Comparison of ENCODE assay signal across 8 cellular contexts in the genomic region with DNA sequence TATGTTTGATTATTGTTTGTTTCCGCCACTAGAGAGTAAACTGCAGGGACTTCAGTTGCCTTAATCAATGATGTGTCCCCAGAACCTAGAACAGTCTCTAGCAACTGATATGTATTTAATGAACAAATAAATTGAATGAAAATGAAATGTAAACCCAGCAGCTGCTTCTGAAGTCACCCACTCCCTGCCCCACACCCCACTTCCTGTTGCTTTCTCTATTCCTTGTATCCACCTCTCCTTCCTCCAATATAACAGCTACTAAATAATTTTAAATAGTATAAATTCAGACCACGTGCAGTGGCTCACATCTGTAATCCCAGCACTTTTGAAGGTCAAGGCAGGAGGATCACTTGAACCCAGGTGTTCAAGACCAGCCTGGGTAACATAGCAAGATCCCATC. TPM values are rescaled to one million over a fixed set of nuclear protein-coding genes. Genes with fewer than 3 reads are reported as not detected.
A peak's percentile ranks its signal among the peaks of the same experiment; 100 is the strongest.
DNase-seq lines count a peak whose midpoint lies in the region; ATAC-seq, FAIRE-seq and TF ChIP-seq lines count a peak whose summit lies in the region.

No MANE protein-coding gene starts in this region.

- TF ChIP-seq CTCF in H9 (conservative IDR thresholded peaks at IDR 0.05) = no peak
- TF ChIP-seq CTCF in activated B cell treated with CpG ODN at 0.5 μM for 24 hours (IDR thresholded peaks at IDR 0.05) = no peak
- TF ChIP-seq CTCF in fibroblast of lung (conservative IDR thresholded peaks at IDR 0.05 in 1 of 2, IDR thresholded peaks at IDR 0.05 in 1 of 2; ENCODE audit: low read depth in 1 of 2, low read length in 2 of 2) = no peak
- TF ChIP-seq CTCF in smooth muscle cell (IDR thresholded peaks at IDR 0.05; ENCODE audit: borderline replicate concordance, insufficient read depth, poor library complexity, severe bottlenecking) = no peak

- H2BK12ac ChIP-seq in H9 (ENCODE audit: insufficient read length, low read depth, low read length) = no peak overlapping the region

- no peak overlapping the region for H3K4me2 ChIP-seq in H9 (ENCODE audit: insufficient read depth, insufficient read length, low read length)
- H3K4me2 ChIP-seq in fibroblast of lung (ENCODE audit: extremely low read depth, insufficient read depth, low read length) = no peak overlapping the region
- peak overlapping the region; percentile 81 for H3K4me2 ChIP-seq in smooth muscle cell

- no peak overlapping the region for H2BK5ac ChIP-seq in H9 (ENCODE audit: insufficient read length, low read length)

- intact Hi-C loops in activated B cell treated with CpG ODN at 0.5 μM for 24 hours (cut with micrococcal nuclease) = no loop called here

- FAIRE-seq in GM12892 (lab: Jason Lieb, UNC) = no peak

- H3K9ac ChIP-seq in H9 (ENCODE audit: extremely low read depth, insufficient read length, low read length) (no peak overlapping the region), fibroblast of lung (ENCODE audit: insufficient read depth, low read length) (no peak overlapping the region), smooth muscle cell (ENCODE audit: low read depth) (no peak overlapping the region)

- no peak overlapping the region for H4K91ac ChIP-seq in H9 (ENCODE audit: insufficient read length, low read depth, low read length)

- ATAC-seq in activated B cell treated with CpG ODN at 0.5 μM for 24 hours (ENCODE audit: low read depth) = no peak
- ATAC-seq in HG03439 (IDR thresholded peaks at IDR 0.05; ENCODE audit: unreplicated experiment) = no peak
- no peak for ATAC-seq in HG03378 (IDR thresholded peaks at IDR 0.05; ENCODE audit: unreplicated experiment)

- no peaks in the 10 kb centered on the region; a peak in 1 of 5 replicates for H3K9me3 Mint-ChIP-seq in H9
- H3K9me3 Mint-ChIP-seq in activated B cell treated with CpG ODN at 0.5 μM for 24 hours = no peaks in the 10 kb centered on the region

- H3K4ac ChIP-seq in H9 (ENCODE audit: low read depth, low read length) = no peak overlapping the region

- no peak overlapping the region for H2BK15ac ChIP-seq in H9 (ENCODE audit: low read depth, low read length)

- no CpG with 5 or more reads among the region's 2 CpGs for WGBS in H9 (ENCODE audit: extremely low coverage, insufficient read length, low lambda C conversion rate)
- WGBS in smooth muscle cell (ENCODE audit: low lambda C conversion rate) = 99% methylated on average over 2 of the region's 2 CpGs

- no peak for DNase-seq in H9
- no peak for DNase-seq in activated B cell treated with CpG ODN at 0.5 μM for 24 hours
- no peak for DNase-seq in fibroblast of lung (ENCODE audit: low read depth in 2 of 2)
- DNase-seq in smooth muscle cell (lab: John Stamatoyannopoulos, UW; ENCODE audit: unreplicated experiment) = no peak
- DNase-seq in ecto neural progenitor cell (ENCODE audit: low spot score) = no peak
- DNase-seq in GM12892 (ENCODE audit: insufficient read length) = no peak

- H3K27ac Mint-ChIP-seq in H9 (peak overlapping the region in 2 of 3 experiments; percentile 17 to 66; a peak in 3 of 7 replicates), activated B cell treated with CpG ODN at 0.5 μM for 24 hours (peak overlapping the region; percentile 81)

- CTCF ChIA-PET in activated B cell treated with CpG ODN at 0.5 μM for 24 hours (lab: Charles Lee) = interaction anchor here (0.7 to 1.5 kb wide), 2 partner anchors 41 to 64 kb away, joined by 4 read pairs; no protein-coding TSS in a partner anchor

- H3K9me3 ChIP-seq in H9 (ENCODE audit: control insufficient read depth, low read depth, low read length) (no peaks in the 10 kb centered on the region), fibroblast of lung (ENCODE audit: control insufficient read depth, insufficient read depth, low read depth, low read length) (no peaks in the 10 kb centered on the region), smooth muscle cell (replicated peaks; ENCODE audit: low read depth) (no peaks in the 10 kb centered on the region)

- no peaks in the 10 kb centered on the region for H4K20me1 ChIP-seq in H9 (ENCODE audit: control insufficient read depth, insufficient read depth, insufficient read length)
- H4K20me1 ChIP-seq in fibroblast of lung (ENCODE audit: control insufficient read depth, extremely low read depth, insufficient read depth, low read length) = peaks cover 10% of the 10 kb centered on the region
- H4K20me1 ChIP-seq in smooth muscle cell (ENCODE audit: low read depth) = peaks cover 100% of the 10 kb centered on the region

- no peak for TF ChIP-seq POLR2A in GM12892 (IDR thresholded peaks at IDR 0.05; ENCODE audit: low read depth, low read length)

- H3K4me1 ChIP-seq in H9 (ENCODE audit: insufficient read depth, low read length) (peaks cover 24% of the 10 kb centered on the region), fibroblast of lung (ENCODE audit: control insufficient read depth, extremely low read depth, insufficient read depth, low read length) (peaks cover 69% of the 10 kb centered on the region), smooth muscle cell (ENCODE audit: low read depth) (peaks cover 60% of the 10 kb centered on the region)

- no peak overlapping the region for H2AFZ ChIP-seq in H9 (ENCODE audit: low read length)
- no peak overlapping the region for H2AFZ ChIP-seq in fibroblast of lung (ENCODE audit: low read length)
- H2AFZ ChIP-seq in smooth muscle cell (ENCODE audit: low read depth) = no peak overlapping the region

- H3K4me3 ChIP-seq in fibroblast of lung (replicated peaks in 1 of 4; ENCODE audit: control extremely low read depth in 1 of 4, insufficient read depth in 1 of 4, low read depth in 3 of 4, low read length in 4 of 4) (no peak overlapping the region), smooth muscle cell (no peak overlapping the region)

- H2BK20ac ChIP-seq in H9 (ENCODE audit: low read depth, low read length, poor library complexity, severe bottlenecking) = no peak overlapping the region

- H3K14ac ChIP-seq in H9 (ENCODE audit: insufficient read depth, low read length) = no peak overlapping the region

- H3T11ph ChIP-seq in H9 (ENCODE audit: low read length) = no peak overlapping the region

- H3K79me2 ChIP-seq in H9 (ENCODE audit: insufficient read depth, low read length) (peaks cover 51% of the 10 kb centered on the region; the same call in 1 of the 2 replicates), fibroblast of lung (ENCODE audit: control insufficient read depth, insufficient read depth, low read length) (peaks cover 99% of the 10 kb centered on the region), smooth muscle cell (ENCODE audit: low read depth) (peaks cover 100% of the 10 kb centered on the region)

- H2BK120ac ChIP-seq in H9 (ENCODE audit: low read depth, low read length, poor library complexity, severe bottlenecking) = no peak overlapping the region

- H3K36me3 ChIP-seq in fibroblast of lung (ENCODE audit: control insufficient read depth, insufficient read depth, low read length) = peaks cover 11% of the 10 kb centered on the region
- no peaks in the 10 kb centered on the region for H3K36me3 ChIP-seq in smooth muscle cell (ENCODE audit: low read depth)

- peaks cover 52% of the 10 kb centered on the region for H3F3A ChIP-seq in smooth muscle cell (ENCODE audit: low read depth)

- H3K18ac ChIP-seq in H9 (ENCODE audit: insufficient read length, low read depth, low read length) = no peak overlapping the region

- no peak overlapping the region for H4K5ac ChIP-seq in H9 (ENCODE audit: insufficient read length, low read depth, low read length)

- H2AK5ac ChIP-seq in H9 (ENCODE audit: insufficient read length, low read length) = no peak overlapping the region

- no peak overlapping the region for H4K8ac ChIP-seq in H9 (replicated peaks; ENCODE audit: insufficient read length, low read depth, low read length)

- H3K27me3 Mint-ChIP-seq in H9 (ENCODE audit: low read depth) (no peaks in the 10 kb centered on the region), activated B cell treated with CpG ODN at 0.5 μM for 24 hours (no peaks in the 10 kb centered on the region)

- H3K23me2 ChIP-seq in H9 (ENCODE audit: insufficient read length, low read depth, low read length, poor library complexity, severe bottlenecking) = peaks cover 3% of the 10 kb centered on the region

- H3K56ac ChIP-seq in H9 (ENCODE audit: insufficient read length, low read depth, low read length) = no peak overlapping the region

- peaks cover 11% of the 10 kb centered on the region for H3K79me1 ChIP-seq in H9 (ENCODE audit: insufficient read depth, low read depth, low read length, poor library complexity, severe bottlenecking)

- H3K4me3 Mint-ChIP-seq in H9 = no peak overlapping the region
- H3K4me3 Mint-ChIP-seq in activated B cell treated with CpG ODN at 0.5 μM for 24 hours = no peak overlapping the region

- no peak overlapping the region for H3K27ac ChIP-seq in H9 (ENCODE audit: insufficient read length, low read depth, low read length)
- H3K27ac ChIP-seq in fibroblast of lung (ENCODE audit: insufficient read depth, low read length) = peak overlapping the region; percentile 34
- H3K27ac ChIP-seq in smooth muscle cell (ENCODE audit: low read depth) = peak overlapping the region; percentile 95

- POLR2A ChIA-PET in activated B cell treated with CpG ODN at 0.5 μM for 24 hours (lab: Charles Lee) = interaction anchor here (1.5 to 10.9 kb wide), 5 partner anchors 12 to 83 kb away, joined by 4 to 126 read pairs (median 5); partner anchors contain the start of gene MYH9

- H3K36me3 Mint-ChIP-seq in H9 (ENCODE audit: insufficient read depth in 1 of 3, low read depth in 3 of 3) = peaks cover 12 to 18% (median 15%) of the 10 kb centered on the region in 3 experiments
- H3K36me3 Mint-ChIP-seq in activated B cell treated with CpG ODN at 0.5 μM for 24 hours (ENCODE audit: low read depth) = peaks cover 52% of the 10 kb centered on the region

- H3K4me1 Mint-ChIP-seq in H9 (peaks cover 70 to 82% of the 10 kb centered on the region in 2 experiments), activated B cell treated with CpG ODN at 0.5 μM for 24 hours (peaks cover 96% of the 10 kb centered on the region)

- no peak overlapping the region for H3K23ac ChIP-seq in H9 (ENCODE audit: insufficient read length, low read depth, low read length)

- H3K27me3 ChIP-seq in H9 (ENCODE audit: insufficient read depth, low read length) (no peaks in the 10 kb centered on the region), fibroblast of lung (ENCODE audit: control insufficient read depth, insufficient read depth, low read length) (no peaks in the 10 kb centered on the region), smooth muscle cell (ENCODE audit: low read depth) (no peaks in the 10 kb centered on the region)

RNA-seq across cellular contexts. Expression of gene MYH9, which starts 15.8 kb away (rescaled TPM):
- total RNA-seq in H9 (2021) = 243 and 266 TPM in 2 replicates
- 714 and 755 TPM in 2 replicates for total RNA-seq in activated B cell treated with CpG ODN at 0.5 μM for 24 hours
- total RNA-seq in fibroblast of lung = 562 and 796 TPM in 2 replicates
- polyA plus RNA-seq in fibroblast of lung = 413 and 677 TPM in 2 replicates
- polyA plus RNA-seq in fibroblast of lung (2012) = 611 and 1,244 TPM in 2 replicates
- 1,141 and 2,569 TPM in 2 replicates for polyA minus RNA-seq in fibroblast of lung (ENCODE audit: low replicate concordance)
- total RNA-seq in smooth muscle cell = 350 and 378 TPM in 2 replicates
- polyA plus RNA-seq in smooth muscle cell = 361 and 382 TPM in 2 replicates
- 155 TPM for polyA plus RNA-seq in GM12892 (2012; ENCODE audit: missing spikeins)
